ENCODE assay signal across 9 cellular contexts in genomic region chr1:93672069-93672468, GRCh38. TPM values are rescaled to one million over a fixed set of nuclear protein-coding genes. Genes with fewer than 3 reads are reported as not detected.
DNase-seq lines count a peak whose midpoint lies in the region; ATAC-seq and TF ChIP-seq lines count a peak whose summit lies in the region.
"Had no signal": no experiment of that assay in that cellular context is flagged by ENCODE, and none has a peak within 500 bp of the region (broad histone marks: within the 10 kb centered on the region; RNA-seq: fewer than 3 reads in every experiment).

No MANE protein-coding gene starts in this region.

- peak; percentile 32 for DNase-seq in HS-5 (ENCODE audit: low read depth)
- peak; percentile 86 for DNase-seq in astrocyte of the hippocampus (ENCODE audit: low read depth, low spot score)
- DNase-seq in right atrium auricular region (ENCODE audit: low spot score): peak; percentile 90
- DNase-seq in spleen: no peak
- DNase-seq: stimulated activated CD4-positive, alpha-beta T cell treated with anti-CD3 and anti-CD28 coated beads, Interleukin-4, amount 100 ng/mL, for 4 hours had no signal

- TF ChIP-seq CTCF in right atrium auricular region (IDR thresholded peaks at IDR 0.05) (no peak), spleen (IDR thresholded peaks at IDR 0.05 in 8 of 11, conservative IDR thresholded peaks at IDR 0.05 in 3 of 11) (no peak)

- no peaks in the 10 kb centered on the region for H3K27me3 ChIP-seq in right atrium auricular region
- H3K27me3 ChIP-seq in spleen (replicated peaks in 1 of 7): no peaks in the 10 kb centered on the region

- 30 to 73% (median 40%) methylated on average over 1 of the region's 1 CpG for WGBS in spleen, 5 donors

- TF ChIP-seq POLR2A in spleen (IDR thresholded peaks at IDR 0.05): no peak

- ATAC-seq in HG03045 (IDR thresholded peaks at IDR 0.05; ENCODE audit: unreplicated experiment) (no peak), GM21786 (IDR thresholded peaks at IDR 0.05; ENCODE audit: unreplicated experiment) (no peak), HG03175 (IDR thresholded peaks at IDR 0.05; ENCODE audit: unreplicated experiment) (no peak), GM21367 (IDR thresholded peaks at IDR 0.05; ENCODE audit: unreplicated experiment) (no peak)

- H3K27ac ChIP-seq in right atrium auricular region (peak overlapping the region; percentile 46 to 54), spleen (peak overlapping the region in 5 of 8 donors; percentile 11 to 63 (median 47))

- H3K36me3 ChIP-seq in right atrium auricular region (peaks cover 3% of the 10 kb centered on the region), spleen (peaks cover 0 to 13% (median 0%) of the 10 kb centered on the region in 6 donors)

- H3K4me1 ChIP-seq in right atrium auricular region (peaks cover 0 to 97% of the 10 kb centered on the region in 2 donors), spleen (peaks cover 21 to 66% (median 48%) of the 10 kb centered on the region in 6 donors)

- intact Hi-C loops in spleen (cut with DNase I; ENCODE audit: low total_unique reads): no loop called here

- H3K9me3 ChIP-seq in right atrium auricular region: no peaks in the 10 kb centered on the region
- H3K9me3 ChIP-seq in spleen: no peaks in the 10 kb centered on the region

- H3K4me3 ChIP-seq in right atrium auricular region (no peak overlapping the region), spleen (no peak overlapping the region)

RNA-seq across cellular contexts. Expression of gene BCAR3, which starts 9.6 kb away (rescaled TPM):
- total RNA-seq in right atrium auricular region (10 to 100 TPM; 12.7 to 19.3 TPM), spleen (10 to 100 TPM; 11.0 to 18.0 (median 12.3) TPM)
- polyA plus RNA-seq in spleen: 1 to 10 TPM; 3.5 to 6.8 (median 4.5) TPM
